ENCODE assay signal across 7 cellular contexts in the genomic region with DNA sequence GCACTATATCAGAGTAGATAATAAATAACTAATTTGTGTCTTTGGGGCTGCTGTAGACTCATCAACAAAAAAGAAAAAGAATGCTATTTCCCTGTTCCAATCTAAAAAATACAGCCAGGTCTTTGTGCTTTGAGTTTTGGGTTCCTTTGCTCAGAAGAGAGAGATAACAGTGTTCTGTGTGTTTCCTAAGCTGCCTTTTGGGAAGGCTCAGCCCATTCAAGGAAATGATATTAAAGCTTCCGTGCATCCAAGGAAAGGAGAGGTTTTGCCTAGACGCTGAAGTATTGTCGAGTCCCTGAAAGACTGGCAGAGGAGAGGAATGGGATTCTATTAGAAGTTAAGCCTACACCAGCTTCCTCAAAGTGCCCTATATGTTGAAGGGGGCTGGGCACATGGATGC. TPM values are rescaled to one million over a fixed set of nuclear protein-coding genes. Genes with fewer than 3 reads are reported as not detected.
"Had no signal": no experiment of that assay in that cellular context is flagged by ENCODE, and none has a peak within 500 bp of the region (broad histone marks: within the 10 kb centered on the region; RNA-seq: fewer than 3 reads in every experiment).

No MANE protein-coding gene starts in this region.

- H3K27ac ChIP-seq: HL-60 had no signal

- H3K4me2 ChIP-seq: GM23338 had no signal

- H3K4me3 ChIP-seq: GM23338 had no signal

- H2AFZ ChIP-seq: GM23338 had no signal

- H3K27ac Mint-ChIP-seq: GM23338, H9, HFFc6, IgD-negative memory B cell had no signal

- H3K4me3 Mint-ChIP-seq: GM23338, H9, HFFc6, IgD-negative memory B cell had no signal

- H3K27me3 Mint-ChIP-seq: IgD-negative memory B cell had no signal

- DNase-seq: H9, HCEC 1CT, HFFc6, KBM-7 had no signal

- H3K36me3 Mint-ChIP-seq: IgD-negative memory B cell had no signal

- H3K4me1 Mint-ChIP-seq: IgD-negative memory B cell had no signal

- H3K9me3 Mint-ChIP-seq: GM23338, H9, HFFc6, IgD-negative memory B cell had no signal

RNA-seq across cellular contexts. Expression of a gene that starts 25.8 kb away (rescaled TPM):
- total RNA-seq: HFFc6 had no signal
